In genomic region chr18:24878289-24878688, GRCh38 we compare ENCODE assay signal across 1 cellular context.
TF ChIP-seq lines count a peak whose summit lies in the region.

No MANE protein-coding gene starts in this region.

TF ChIP-seq in H1, 55 proteins besides CTCF, POLR2A, EP300 and RAD21 (continued from another document):
- TF ChIP-seq, protein P1, sequence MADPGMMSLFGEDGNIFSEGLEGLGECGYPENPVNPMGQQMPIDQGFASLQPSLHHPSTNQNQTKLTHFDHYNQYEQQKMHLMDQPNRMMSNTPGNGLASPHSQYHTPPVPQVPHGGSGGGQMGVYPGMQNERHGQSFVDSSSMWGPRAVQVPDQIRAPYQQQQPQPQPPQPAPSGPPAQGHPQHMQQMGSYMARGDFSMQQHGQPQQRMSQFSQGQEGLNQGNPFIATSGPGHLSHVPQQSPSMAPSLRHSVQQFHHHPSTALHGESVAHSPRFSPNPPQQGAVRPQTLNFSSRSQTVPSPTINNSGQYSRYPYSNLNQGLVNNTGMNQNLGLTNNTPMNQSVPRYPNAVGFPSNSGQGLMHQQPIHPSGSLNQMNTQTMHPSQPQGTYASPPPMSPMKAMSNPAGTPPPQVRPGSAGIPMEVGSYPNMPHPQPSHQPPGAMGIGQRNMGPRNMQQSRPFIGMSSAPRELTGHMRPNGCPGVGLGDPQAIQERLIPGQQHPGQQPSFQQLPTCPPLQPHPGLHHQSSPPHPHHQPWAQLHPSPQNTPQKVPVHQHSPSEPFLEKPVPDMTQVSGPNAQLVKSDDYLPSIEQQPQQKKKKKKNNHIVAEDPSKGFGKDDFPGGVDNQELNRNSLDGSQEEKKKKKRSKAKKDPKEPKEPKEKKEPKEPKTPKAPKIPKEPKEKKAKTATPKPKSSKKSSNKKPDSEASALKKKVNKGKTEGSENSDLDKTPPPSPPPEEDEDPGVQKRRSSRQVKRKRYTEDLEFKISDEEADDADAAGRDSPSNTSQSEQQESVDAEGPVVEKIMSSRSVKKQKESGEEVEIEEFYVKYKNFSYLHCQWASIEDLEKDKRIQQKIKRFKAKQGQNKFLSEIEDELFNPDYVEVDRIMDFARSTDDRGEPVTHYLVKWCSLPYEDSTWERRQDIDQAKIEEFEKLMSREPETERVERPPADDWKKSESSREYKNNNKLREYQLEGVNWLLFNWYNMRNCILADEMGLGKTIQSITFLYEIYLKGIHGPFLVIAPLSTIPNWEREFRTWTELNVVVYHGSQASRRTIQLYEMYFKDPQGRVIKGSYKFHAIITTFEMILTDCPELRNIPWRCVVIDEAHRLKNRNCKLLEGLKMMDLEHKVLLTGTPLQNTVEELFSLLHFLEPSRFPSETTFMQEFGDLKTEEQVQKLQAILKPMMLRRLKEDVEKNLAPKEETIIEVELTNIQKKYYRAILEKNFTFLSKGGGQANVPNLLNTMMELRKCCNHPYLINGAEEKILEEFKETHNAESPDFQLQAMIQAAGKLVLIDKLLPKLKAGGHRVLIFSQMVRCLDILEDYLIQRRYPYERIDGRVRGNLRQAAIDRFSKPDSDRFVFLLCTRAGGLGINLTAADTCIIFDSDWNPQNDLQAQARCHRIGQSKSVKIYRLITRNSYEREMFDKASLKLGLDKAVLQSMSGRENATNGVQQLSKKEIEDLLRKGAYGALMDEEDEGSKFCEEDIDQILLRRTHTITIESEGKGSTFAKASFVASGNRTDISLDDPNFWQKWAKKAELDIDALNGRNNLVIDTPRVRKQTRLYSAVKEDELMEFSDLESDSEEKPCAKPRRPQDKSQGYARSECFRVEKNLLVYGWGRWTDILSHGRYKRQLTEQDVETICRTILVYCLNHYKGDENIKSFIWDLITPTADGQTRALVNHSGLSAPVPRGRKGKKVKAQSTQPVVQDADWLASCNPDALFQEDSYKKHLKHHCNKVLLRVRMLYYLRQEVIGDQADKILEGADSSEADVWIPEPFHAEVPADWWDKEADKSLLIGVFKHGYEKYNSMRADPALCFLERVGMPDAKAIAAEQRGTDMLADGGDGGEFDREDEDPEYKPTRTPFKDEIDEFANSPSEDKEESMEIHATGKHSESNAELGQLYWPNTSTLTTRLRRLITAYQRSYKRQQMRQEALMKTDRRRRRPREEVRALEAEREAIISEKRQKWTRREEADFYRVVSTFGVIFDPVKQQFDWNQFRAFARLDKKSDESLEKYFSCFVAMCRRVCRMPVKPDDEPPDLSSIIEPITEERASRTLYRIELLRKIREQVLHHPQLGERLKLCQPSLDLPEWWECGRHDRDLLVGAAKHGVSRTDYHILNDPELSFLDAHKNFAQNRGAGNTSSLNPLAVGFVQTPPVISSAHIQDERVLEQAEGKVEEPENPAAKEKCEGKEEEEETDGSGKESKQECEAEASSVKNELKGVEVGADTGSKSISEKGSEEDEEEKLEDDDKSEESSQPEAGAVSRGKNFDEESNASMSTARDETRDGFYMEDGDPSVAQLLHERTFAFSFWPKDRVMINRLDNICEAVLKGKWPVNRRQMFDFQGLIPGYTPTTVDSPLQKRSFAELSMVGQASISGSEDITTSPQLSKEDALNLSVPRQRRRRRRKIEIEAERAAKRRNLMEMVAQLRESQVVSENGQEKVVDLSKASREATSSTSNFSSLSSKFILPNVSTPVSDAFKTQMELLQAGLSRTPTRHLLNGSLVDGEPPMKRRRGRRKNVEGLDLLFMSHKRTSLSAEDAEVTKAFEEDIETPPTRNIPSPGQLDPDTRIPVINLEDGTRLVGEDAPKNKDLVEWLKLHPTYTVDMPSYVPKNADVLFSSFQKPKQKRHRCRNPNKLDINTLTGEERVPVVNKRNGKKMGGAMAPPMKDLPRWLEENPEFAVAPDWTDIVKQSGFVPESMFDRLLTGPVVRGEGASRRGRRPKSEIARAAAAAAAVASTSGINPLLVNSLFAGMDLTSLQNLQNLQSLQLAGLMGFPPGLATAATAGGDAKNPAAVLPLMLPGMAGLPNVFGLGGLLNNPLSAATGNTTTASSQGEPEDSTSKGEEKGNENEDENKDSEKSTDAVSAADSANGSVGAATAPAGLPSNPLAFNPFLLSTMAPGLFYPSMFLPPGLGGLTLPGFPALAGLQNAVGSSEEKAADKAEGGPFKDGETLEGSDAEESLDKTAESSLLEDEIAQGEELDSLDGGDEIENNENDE (IDR thresholded peaks at IDR 0.05; ENCODE audit: insufficient replicate concordance, low read length), result no peak
- TF ChIP-seq RXRA (IDR thresholded peaks at IDR 0.05; ENCODE audit: insufficient read depth, low read depth, low read length) (no peak), RNF2 (IDR thresholded peaks at IDR 0.05; ENCODE audit: borderline replicate concordance, low read depth, low read length, missing control alignments, poor library complexity, severe bottlenecking) (no peak), EZH2 (IDR thresholded peaks at IDR 0.05; ENCODE audit: low read depth, low read length, severe bottlenecking) (no peak), TCF12 (IDR thresholded peaks at IDR 0.05; ENCODE audit: low read depth, low read length) (no peak), SUZ12 (IDR thresholded peaks at IDR 0.05; ENCODE audit: low read length) (no peak), BACH1 (IDR thresholded peaks at IDR 0.05; ENCODE audit: low read length) (no peak), SIRT6 (IDR thresholded peaks at IDR 0.05; ENCODE audit: low read length) (no peak), KDM1A (IDR thresholded peaks at IDR 0.05; ENCODE audit: borderline replicate concordance, low read length) (no peak), HDAC2 (IDR thresholded peaks at IDR 0.05; ENCODE audit: borderline replicate concordance in 1 of 2, low read depth in 2 of 2, low read length in 2 of 2) (no peak), MAFK (IDR thresholded peaks at IDR 0.05; ENCODE audit: low read depth, low read length) (no peak)
- TF ChIP-seq, protein P2, sequence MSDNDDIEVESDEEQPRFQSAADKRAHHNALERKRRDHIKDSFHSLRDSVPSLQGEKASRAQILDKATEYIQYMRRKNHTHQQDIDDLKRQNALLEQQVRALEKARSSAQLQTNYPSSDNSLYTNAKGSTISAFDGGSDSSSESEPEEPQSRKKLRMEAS (IDR thresholded peaks at IDR 0.05), result no peak
